In the genomic region with DNA sequence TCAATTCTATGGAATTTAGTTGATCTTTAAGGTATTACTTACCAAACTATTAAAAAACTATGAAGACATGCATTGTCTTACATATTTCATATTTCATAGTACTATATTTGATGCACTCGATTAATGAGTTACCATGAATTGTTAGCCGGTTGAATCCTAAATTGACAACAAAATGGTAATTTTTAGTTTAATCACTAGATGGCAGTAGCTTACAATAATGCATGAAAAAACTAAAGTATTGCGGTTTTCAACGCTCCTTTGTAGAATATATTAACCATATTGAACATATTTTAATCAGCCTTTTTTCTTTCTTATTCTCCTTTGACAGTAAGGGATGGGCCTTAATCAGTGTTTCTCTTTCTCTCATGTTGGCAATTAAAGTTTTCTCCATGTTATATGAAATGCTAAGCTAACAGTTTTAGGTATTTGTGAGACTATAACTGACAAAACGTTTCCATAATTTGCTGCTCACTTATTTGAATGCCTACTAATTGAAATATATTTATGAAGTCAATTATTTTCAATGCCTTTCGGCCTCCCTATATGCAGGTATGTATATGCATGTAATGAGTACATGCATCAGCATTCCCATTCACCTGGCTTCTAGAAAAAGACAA, we compare ENCODE assay signal across 8 cellular contexts. TPM values are rescaled to one million over a fixed set of nuclear protein-coding genes. Genes with fewer than 3 reads are reported as not detected.
A peak's percentile ranks its signal among the peaks of the same experiment; 100 is the strongest.
DNase-seq lines count a peak whose midpoint lies in the region; ATAC-seq and TF ChIP-seq lines count a peak whose summit lies in the region.

No MANE protein-coding gene starts in this region.

- H3F3A ChIP-seq in MM.1S (ENCODE audit: insufficient read depth, low read length) = peaks cover 6% of the 10 kb centered on the region; the same call in 1 of the 2 replicates

- intact Hi-C loops in spleen (cut with DNase I; ENCODE audit: low total_unique reads) = no loop called here

- no peaks in the 10 kb centered on the region for H4K20me1 ChIP-seq in MM.1S (ENCODE audit: insufficient read depth, low read length)

- H3K4me1 ChIP-seq in MM.1S (ENCODE audit: low read length) (peaks cover 12% of the 10 kb centered on the region), gastroesophageal sphincter (peaks cover 0 to 27% (median 3%) of the 10 kb centered on the region in 3 donors), spleen (peaks cover 8 to 31% (median 18%) of the 10 kb centered on the region in 6 donors)

- no peak overlapping the region for H3K4me3 ChIP-seq in MM.1S (ENCODE audit: low read length)
- H3K4me3 ChIP-seq in gastroesophageal sphincter = no peak overlapping the region
- no peak overlapping the region for H3K4me3 ChIP-seq in spleen

- DNase-seq in DMS53 treated with DMSO at 0.1 percent for 48 hours (lab: John Stamatoyannopoulos, UW; ENCODE audit: unreplicated experiment) (peak; percentile 44), MM.1S (peak; percentile 70), SW 1271 (lab: John Stamatoyannopoulos, UW) (peak; percentile 18 to 75), spleen (no peak)
- no peak for DNase-seq in NK-92 treated with Interleukin-12 subunit alpha and Interleukin-12 subunit beta, amount 100 ng/mL, for 24 hours (lab: John Stamatoyannopoulos, UW)

- no peaks in the 10 kb centered on the region for H3K79me2 ChIP-seq in MM.1S (ENCODE audit: low read length)

- TF ChIP-seq CTCF in MM.1S (IDR thresholded peaks at IDR 0.05; ENCODE audit: low read length) (peak; percentile 63), gastroesophageal sphincter (IDR thresholded peaks at IDR 0.05) (peak; percentile 45 to 76 (median 56)), spleen (IDR thresholded peaks at IDR 0.05 in 8 of 11, conservative IDR thresholded peaks at IDR 0.05 in 3 of 11) (peak in 10 of 11 experiments; percentile 35 to 72 (median 60))

- ATAC-seq in GM19467 (IDR thresholded peaks at IDR 0.05; ENCODE audit: unreplicated experiment) (peak; percentile 40), gastroesophageal sphincter (no peak), HG03025 (IDR thresholded peaks at IDR 0.05; ENCODE audit: low FRiP score, unreplicated experiment) (no peak)

- H3K27me3 ChIP-seq in MM.1S (replicated peaks; ENCODE audit: insufficient read depth, low read length) = no peaks in the 10 kb centered on the region
- H3K27me3 ChIP-seq in gastroesophageal sphincter = no peaks in the 10 kb centered on the region
- H3K27me3 ChIP-seq in spleen (replicated peaks in 1 of 7) = no peaks in the 10 kb centered on the region

- no peaks in the 10 kb centered on the region for H3K9me2 ChIP-seq in MM.1S (replicated peaks; ENCODE audit: insufficient read depth, low read length)

- H2AFZ ChIP-seq in MM.1S (ENCODE audit: low read length) = no peak overlapping the region

- H3K27ac ChIP-seq in MM.1S (ENCODE audit: low read length) (no peak overlapping the region), gastroesophageal sphincter (no peak overlapping the region), spleen (no peak overlapping the region)

- H3K9ac ChIP-seq in MM.1S (ENCODE audit: low read length) = no peak overlapping the region

- H3K9me3 ChIP-seq in MM.1S (replicated peaks; ENCODE audit: insufficient read depth, low read length) (no peaks in the 10 kb centered on the region), gastroesophageal sphincter (no peaks in the 10 kb centered on the region), spleen (no peaks in the 10 kb centered on the region)

- H3K36me3 ChIP-seq in MM.1S (replicated peaks; ENCODE audit: insufficient read depth, low read length) (no peaks in the 10 kb centered on the region), gastroesophageal sphincter (no peaks in the 10 kb centered on the region), spleen (no peaks in the 10 kb centered on the region)

- H3K4me2 ChIP-seq in MM.1S (ENCODE audit: low read depth, low read length) = peak overlapping the region; percentile 83

- TF ChIP-seq POLR2A in gastroesophageal sphincter (IDR thresholded peaks at IDR 0.05) = no peak
- TF ChIP-seq POLR2A in spleen (IDR thresholded peaks at IDR 0.05) = no peak

- 5 to 14% methylated on average over 6 of the region's 6 CpGs for WGBS in gastroesophageal sphincter (ENCODE audit: low coverage in 1 of 2), 2 donors
- WGBS in spleen, 5 donors = 14 to 22% (median 16%) methylated on average over 6 of the region's 6 CpGs

- TF ChIP-seq EP300 in gastroesophageal sphincter (IDR thresholded peaks at IDR 0.05) = no peak

RNA-seq across cellular contexts. Expression of a gene that starts 48.5 kb away (rescaled TPM):
- total RNA-seq in gastroesophageal sphincter (10 to 100 TPM; 34.9 to 69.5 (median 45.0) TPM), spleen (10 to 100 TPM; 15.8 to 40.9 (median 31.9) TPM)
- polyA plus RNA-seq in spleen = 10 to 100 TPM; 12.9 to 25.3 (median 15.8) TPM

Comparison
In these comparisons a context has a peak if more than half of its experiments do, and no peak if none do; other contexts are left out.
1. DNase-seq: peak in DMS53 treated with DMSO at 0.1 percent for 48 hours (single experiment), MM.1S (single experiment) and SW 1271 (2 of 2); none in spleen (single experiment) and NK-92 treated with Interleukin-12 subunit alpha and Interleukin-12 subunit beta, amount 100 ng/mL, for 24 hours (single experiment).
2. Peak in every context shown above with its lines, with median percentiles within 50 percentile points of each other: CTCF ChIP-seq.